Comparison of ENCODE assay signal across 2 cellular contexts in the genomic region with DNA sequence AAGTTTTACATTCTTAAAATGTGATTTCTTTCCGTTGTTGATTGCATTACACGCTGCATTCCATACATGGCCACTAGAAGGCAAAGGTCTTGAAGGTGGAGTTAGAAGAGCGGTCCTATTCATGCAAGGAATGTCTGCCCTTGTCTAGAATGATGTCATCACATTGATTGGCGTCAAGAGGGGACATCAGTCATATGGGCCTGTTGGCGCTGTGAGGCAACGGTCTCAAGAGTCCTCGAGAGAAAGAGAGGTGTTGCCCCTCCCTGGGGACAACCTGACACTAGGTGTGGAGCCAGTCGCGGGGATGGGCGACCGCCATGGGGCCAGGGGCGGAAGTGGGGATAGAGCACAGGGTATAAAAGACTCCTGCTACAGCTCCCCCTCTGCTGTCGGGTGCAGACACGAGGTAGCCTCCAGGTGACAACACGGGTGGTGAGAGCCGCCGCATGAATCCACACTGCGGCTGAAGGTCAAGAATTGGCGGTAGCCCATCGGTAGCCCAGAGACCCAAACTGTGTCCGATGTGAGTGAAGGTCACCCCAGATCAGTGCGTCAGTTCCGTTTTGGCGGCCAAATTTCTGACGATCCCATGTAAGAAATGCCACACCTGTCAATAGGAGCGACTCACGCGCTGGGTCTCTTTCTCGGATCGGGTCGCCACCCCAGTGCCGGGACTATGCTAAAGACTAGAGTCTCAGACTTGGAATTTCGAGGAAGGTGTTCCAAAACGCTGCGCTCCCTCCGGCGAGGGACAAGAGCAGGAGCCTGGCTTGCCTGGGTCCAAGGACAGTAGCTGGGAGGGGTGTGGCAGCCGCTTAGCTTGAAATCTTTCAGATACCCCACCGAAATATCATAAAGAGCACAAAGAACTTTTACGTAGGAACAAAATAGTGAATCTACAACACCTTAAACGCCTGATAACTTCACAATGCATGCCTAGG.
TF ChIP-seq lines count a peak whose summit lies in the region.

No MANE protein-coding gene starts in this region.

TF ChIP-seq in HepG2, 621 proteins besides CTCF, POLR2A, EP300 and RAD21 (continues in another document):
- TF ChIP-seq ZXDC (CRISPR knock-in tag; IDR thresholded peaks at IDR 0.05) (no peak), STAG1 (CRISPR knock-in tag; IDR thresholded peaks at IDR 0.05) (no peak), TEAD3 (CRISPR knock-in tag; optimal IDR thresholded peaks at IDR 0.05; ENCODE audit: borderline replicate concordance) (peak; percentile 68), HIVEP1 (CRISPR knock-in tag; IDR thresholded peaks at IDR 0.05) (0 out of 2 replicates have a peak, but pooled peaks have one; percentile 26), FOSL2 (CRISPR knock-in tag; IDR thresholded peaks at IDR 0.05) (0 out of 2 replicates have a peak, but pooled peaks have one; percentile 14), ZBTB21 (CRISPR knock-in tag; IDR thresholded peaks at IDR 0.05) (peak; percentile 83), SALL1 (CRISPR knock-in tag; IDR thresholded peaks at IDR 0.05) (peak; percentile 32), ATF7 (IDR thresholded peaks at IDR 0.05) (peak; percentile 96), ATF7 (CRISPR knock-in tag; IDR thresholded peaks at IDR 0.05) (no peak), PHF20 (CRISPR knock-in tag; IDR thresholded peaks at IDR 0.05) (no peak)
- TF ChIP-seq, protein P1, sequence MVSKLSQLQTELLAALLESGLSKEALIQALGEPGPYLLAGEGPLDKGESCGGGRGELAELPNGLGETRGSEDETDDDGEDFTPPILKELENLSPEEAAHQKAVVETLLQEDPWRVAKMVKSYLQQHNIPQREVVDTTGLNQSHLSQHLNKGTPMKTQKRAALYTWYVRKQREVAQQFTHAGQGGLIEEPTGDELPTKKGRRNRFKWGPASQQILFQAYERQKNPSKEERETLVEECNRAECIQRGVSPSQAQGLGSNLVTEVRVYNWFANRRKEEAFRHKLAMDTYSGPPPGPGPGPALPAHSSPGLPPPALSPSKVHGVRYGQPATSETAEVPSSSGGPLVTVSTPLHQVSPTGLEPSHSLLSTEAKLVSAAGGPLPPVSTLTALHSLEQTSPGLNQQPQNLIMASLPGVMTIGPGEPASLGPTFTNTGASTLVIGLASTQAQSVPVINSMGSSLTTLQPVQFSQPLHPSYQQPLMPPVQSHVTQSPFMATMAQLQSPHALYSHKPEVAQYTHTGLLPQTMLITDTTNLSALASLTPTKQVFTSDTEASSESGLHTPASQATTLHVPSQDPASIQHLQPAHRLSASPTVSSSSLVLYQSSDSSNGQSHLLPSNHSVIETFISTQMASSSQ (IDR thresholded peaks at IDR 0.05; ENCODE audit: low read depth): no peak
- TF ChIP-seq, protein P1 (CRISPR knock-in tag; IDR thresholded peaks at IDR 0.05; ENCODE audit: borderline replicate concordance): no peak
- TF ChIP-seq, protein P2, sequence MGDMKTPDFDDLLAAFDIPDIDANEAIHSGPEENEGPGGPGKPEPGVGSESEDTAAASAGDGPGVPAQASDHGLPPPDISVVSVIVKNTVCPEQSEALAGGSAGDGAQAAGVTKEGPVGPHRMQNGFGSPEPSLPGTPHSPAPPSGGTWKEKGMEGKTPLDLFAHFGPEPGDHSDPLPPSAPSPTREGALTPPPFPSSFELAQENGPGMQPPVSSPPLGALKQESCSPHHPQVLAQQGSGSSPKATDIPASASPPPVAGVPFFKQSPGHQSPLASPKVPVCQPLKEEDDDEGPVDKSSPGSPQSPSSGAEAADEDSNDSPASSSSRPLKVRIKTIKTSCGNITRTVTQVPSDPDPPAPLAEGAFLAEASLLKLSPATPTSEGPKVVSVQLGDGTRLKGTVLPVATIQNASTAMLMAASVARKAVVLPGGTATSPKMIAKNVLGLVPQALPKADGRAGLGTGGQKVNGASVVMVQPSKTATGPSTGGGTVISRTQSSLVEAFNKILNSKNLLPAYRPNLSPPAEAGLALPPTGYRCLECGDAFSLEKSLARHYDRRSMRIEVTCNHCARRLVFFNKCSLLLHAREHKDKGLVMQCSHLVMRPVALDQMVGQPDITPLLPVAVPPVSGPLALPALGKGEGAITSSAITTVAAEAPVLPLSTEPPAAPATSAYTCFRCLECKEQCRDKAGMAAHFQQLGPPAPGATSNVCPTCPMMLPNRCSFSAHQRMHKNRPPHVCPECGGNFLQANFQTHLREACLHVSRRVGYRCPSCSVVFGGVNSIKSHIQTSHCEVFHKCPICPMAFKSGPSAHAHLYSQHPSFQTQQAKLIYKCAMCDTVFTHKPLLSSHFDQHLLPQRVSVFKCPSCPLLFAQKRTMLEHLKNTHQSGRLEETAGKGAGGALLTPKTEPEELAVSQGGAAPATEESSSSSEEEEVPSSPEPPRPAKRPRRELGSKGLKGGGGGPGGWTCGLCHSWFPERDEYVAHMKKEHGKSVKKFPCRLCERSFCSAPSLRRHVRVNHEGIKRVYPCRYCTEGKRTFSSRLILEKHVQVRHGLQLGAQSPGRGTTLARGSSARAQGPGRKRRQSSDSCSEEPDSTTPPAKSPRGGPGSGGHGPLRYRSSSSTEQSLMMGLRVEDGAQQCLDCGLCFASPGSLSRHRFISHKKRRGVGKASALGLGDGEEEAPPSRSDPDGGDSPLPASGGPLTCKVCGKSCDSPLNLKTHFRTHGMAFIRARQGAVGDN (CRISPR knock-in tag; IDR thresholded peaks at IDR 0.05): peak; percentile 27; the same call in 1 of the 2 replicates

TF ChIP-seq in SK-N-SH treated with all-trans-retinoic acid at 6 μM for 48 hours, 23 proteins besides CTCF, POLR2A, EP300 and RAD21 (continued from another document):
- no peak for TF ChIP-seq PATZ1 (CRISPR knock-in tag; IDR thresholded peaks at IDR 0.05; ENCODE audit: borderline replicate concordance)
- TF ChIP-seq SNAI2 (CRISPR knock-in tag; IDR thresholded peaks at IDR 0.05): no peak
- TF ChIP-seq, protein P3, sequence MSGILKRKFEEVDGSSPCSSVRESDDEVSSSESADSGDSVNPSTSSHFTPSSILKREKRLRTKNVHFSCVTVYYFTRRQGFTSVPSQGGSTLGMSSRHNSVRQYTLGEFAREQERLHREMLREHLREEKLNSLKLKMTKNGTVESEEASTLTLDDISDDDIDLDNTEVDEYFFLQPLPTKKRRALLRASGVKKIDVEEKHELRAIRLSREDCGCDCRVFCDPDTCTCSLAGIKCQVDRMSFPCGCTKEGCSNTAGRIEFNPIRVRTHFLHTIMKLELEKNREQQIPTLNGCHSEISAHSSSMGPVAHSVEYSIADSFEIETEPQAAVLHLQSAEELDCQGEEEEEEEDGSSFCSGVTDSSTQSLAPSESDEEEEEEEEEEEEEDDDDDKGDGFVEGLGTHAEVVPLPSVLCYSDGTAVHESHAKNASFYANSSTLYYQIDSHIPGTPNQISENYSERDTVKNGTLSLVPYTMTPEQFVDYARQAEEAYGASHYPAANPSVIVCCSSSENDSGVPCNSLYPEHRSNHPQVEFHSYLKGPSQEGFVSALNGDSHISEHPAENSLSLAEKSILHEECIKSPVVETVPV (CRISPR knock-in tag; IDR thresholded peaks at IDR 0.05): no peak
- no peak for TF ChIP-seq CSDC2 (CRISPR knock-in tag; IDR thresholded peaks at IDR 0.05)
TF ChIP-seq in SK-N-SH treated with all-trans-retinoic acid at 6 μM for 48 hours: peak in this region for 0.
